In genomic region chr6:24492475-24492874, GRCh38 we compare ENCODE assay signal across 2 cellular contexts.
TF ChIP-seq lines count a peak whose summit lies in the region.

No MANE protein-coding gene starts in this region.

TF ChIP-seq in SK-N-SH, 30 proteins besides CTCF, POLR2A, EP300 and RAD21:
- TF ChIP-seq, protein P1, sequence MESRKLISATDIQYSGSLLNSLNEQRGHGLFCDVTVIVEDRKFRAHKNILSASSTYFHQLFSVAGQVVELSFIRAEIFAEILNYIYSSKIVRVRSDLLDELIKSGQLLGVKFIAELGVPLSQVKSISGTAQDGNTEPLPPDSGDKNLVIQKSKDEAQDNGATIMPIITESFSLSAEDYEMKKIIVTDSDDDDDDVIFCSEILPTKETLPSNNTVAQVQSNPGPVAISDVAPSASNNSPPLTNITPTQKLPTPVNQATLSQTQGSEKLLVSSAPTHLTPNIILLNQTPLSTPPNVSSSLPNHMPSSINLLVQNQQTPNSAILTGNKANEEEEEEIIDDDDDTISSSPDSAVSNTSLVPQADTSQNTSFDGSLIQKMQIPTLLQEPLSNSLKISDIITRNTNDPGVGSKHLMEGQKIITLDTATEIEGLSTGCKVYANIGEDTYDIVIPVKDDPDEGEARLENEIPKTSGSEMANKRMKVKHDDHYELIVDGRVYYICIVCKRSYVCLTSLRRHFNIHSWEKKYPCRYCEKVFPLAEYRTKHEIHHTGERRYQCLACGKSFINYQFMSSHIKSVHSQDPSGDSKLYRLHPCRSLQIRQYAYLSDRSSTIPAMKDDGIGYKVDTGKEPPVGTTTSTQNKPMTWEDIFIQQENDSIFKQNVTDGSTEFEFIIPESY (IDR thresholded peaks at IDR 0.05; ENCODE audit: borderline replicate concordance, low read depth), result no peak
- TF ChIP-seq FOSL2 (IDR thresholded peaks at IDR 0.05; ENCODE audit: borderline replicate concordance, low read depth) (no peak), TCF12 (IDR thresholded peaks at IDR 0.05) (no peak), TEAD4 (IDR thresholded peaks at IDR 0.05; ENCODE audit: borderline replicate concordance, insufficient read depth) (no peak)

TF ChIP-seq in SK-N-SH treated with all-trans-retinoic acid at 6 μM for 48 hours, 23 proteins besides CTCF, POLR2A, EP300 and RAD21 (continued from another document):
- TF ChIP-seq POU6F1 (CRISPR knock-in tag; IDR thresholded peaks at IDR 0.05; ENCODE audit: borderline replicate concordance, low read depth), result no peak
- TF ChIP-seq GLIS3 (CRISPR knock-in tag; IDR thresholded peaks at IDR 0.05), result no peak
- TF ChIP-seq SNAI2 (CRISPR knock-in tag; IDR thresholded peaks at IDR 0.05), result no peak
